In the genomic region with DNA sequence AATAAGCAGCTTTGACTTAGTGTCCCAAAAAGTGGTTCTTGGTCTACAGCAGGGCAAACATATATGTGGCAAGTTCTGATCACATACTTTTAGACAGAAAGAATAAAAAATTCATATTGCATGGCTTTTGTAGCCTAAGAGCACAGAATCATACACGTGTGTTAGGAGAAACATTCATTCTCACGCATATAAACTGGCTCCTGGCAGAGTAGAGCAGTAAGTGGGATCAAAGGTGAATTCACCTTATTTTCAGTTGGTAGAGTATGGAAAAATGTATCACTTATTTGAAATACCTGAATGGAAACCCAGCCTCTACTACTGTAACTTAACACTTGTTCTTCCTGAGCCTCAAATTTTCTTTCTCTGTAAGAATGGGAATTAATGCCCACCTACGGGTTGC, we compare ENCODE assay signal across 24 cellular contexts. TPM values are rescaled to one million over a fixed set of nuclear protein-coding genes. Genes with fewer than 3 reads are reported as not detected.
DNase-seq lines count a peak whose midpoint lies in the region; ATAC-seq and TF ChIP-seq lines count a peak whose summit lies in the region.
"Had no signal": no experiment of that assay in that cellular context is flagged by ENCODE, and none has a peak within 500 bp of the region (broad histone marks: within the 10 kb centered on the region; RNA-seq: fewer than 3 reads in every experiment).

No MANE protein-coding gene starts in this region.

- H3K4me1 ChIP-seq in GM23338 (ENCODE audit: insufficient read depth) (no peaks in the 10 kb centered on the region), transverse colon (peaks cover 0 to 10% (median 8%) of the 10 kb centered on the region in 4 donors)
- H3K4me1 ChIP-seq in CD8-positive, alpha-beta memory T cell (ENCODE audit: insufficient read depth, low read length): no peaks in the 10 kb centered on the region
- H3K4me1 ChIP-seq: A549; BLaER1 treated with 17β-estradiol and CSF1 and Interleukin-3, amounts not matched to agents 10 nM and 100 nM; Peyer's patch had no signal

- TF ChIP-seq CTCF in GM23338 (conservative IDR thresholded peaks at IDR 0.05; ENCODE audit: low read depth in 2 of 2) (no peak), transverse colon (IDR thresholded peaks at IDR 0.05) (no peak)

- no peaks in the 10 kb centered on the region for H4K20me1 ChIP-seq in GM23338 (replicated peaks; ENCODE audit: insufficient read depth)
- H4K20me1 ChIP-seq: BLaER1 treated with 17β-estradiol and CSF1 and Interleukin-3, amounts not matched to agents 10 nM and 100 nM had no signal

- POLR2A ChIA-PET in CD8-positive, alpha-beta memory T cell (lab: Charles Lee): no interaction called here

- no peak overlapping the region for H3K4me2 ChIP-seq in GM23338
- H3K4me2 ChIP-seq: A549; BLaER1 treated with 17β-estradiol and CSF1 and Interleukin-3, amounts not matched to agents 10 nM and 100 nM; KMS-11 had no signal

- DNase-seq in GM23338 (ENCODE audit: low spot score) (no peak), T-helper 17 cell (no peak), left colon (no peak), transverse colon (no peak), NCI-H187 treated with DMSO at 0.1 percent for 48 hours (lab: John Stamatoyannopoulos, UW) (no peak)
- no peak for DNase-seq in CD8-positive, alpha-beta memory T cell
- DNase-seq: AML-193; CD4-positive, alpha-beta T cell; COR-L47; DMS53; NCI-H1048; NCI-H1417 treated with DMSO at 0.1 percent for 48 hours; NCI-H187; NCI-H2171 treated with DMSO at 0.1 percent for 48 hours; NCI-H345; NCI-H510A treated with DMSO at 0.1 percent for 48 hours; Peyer's patch; SHP77 treated with DMSO at 0.1 percent for 48 hours had no signal

- H3K27me3 ChIP-seq in GM23338 (ENCODE audit: insufficient read depth) (no peaks in the 10 kb centered on the region), transverse colon (no peaks in the 10 kb centered on the region)
- H3K27me3 ChIP-seq in CD8-positive, alpha-beta memory T cell (ENCODE audit: insufficient read depth, low read length, poor library complexity, severe bottlenecking): no peaks in the 10 kb centered on the region
- H3K27me3 ChIP-seq: BLaER1 treated with 17β-estradiol and CSF1 and Interleukin-3, amounts not matched to agents 10 nM and 100 nM; Peyer's patch had no signal

- H3K36me3 ChIP-seq in GM23338 (ENCODE audit: insufficient read depth): no peaks in the 10 kb centered on the region
- no peaks in the 10 kb centered on the region for H3K36me3 ChIP-seq in transverse colon
- peaks cover 4% of the 10 kb centered on the region for H3K36me3 ChIP-seq in CD8-positive, alpha-beta memory T cell (ENCODE audit: insufficient read depth, low read length)

- CTCF ChIA-PET in CD8-positive, alpha-beta memory T cell (lab: Charles Lee): interaction anchor here (1.2 kb wide), 1 partner anchor 49 kb away, joined by 3 read pairs; no protein-coding TSS in a partner anchor

- H3K27ac Mint-ChIP-seq in GM23338 (no peak overlapping the region), T-helper 17 cell (peak overlapping the region; percentile 75)
- H3K27ac Mint-ChIP-seq in CD8-positive, alpha-beta memory T cell: no peak overlapping the region
- H3K27ac Mint-ChIP-seq: CD4-positive, alpha-beta T cell; IgD-negative memory B cell had no signal

- H3K4me3 ChIP-seq in GM23338 (no peak overlapping the region), transverse colon (no peak overlapping the region)
- H3K4me3 ChIP-seq in CD8-positive, alpha-beta memory T cell (ENCODE audit: low read length): no peak overlapping the region
- H3K4me3 ChIP-seq: A549; BLaER1 treated with 17β-estradiol and CSF1 and Interleukin-3, amounts not matched to agents 10 nM and 100 nM; Peyer's patch had no signal

- no peaks in the 10 kb centered on the region for H3K27me3 Mint-ChIP-seq in GM23338 (ENCODE audit: insufficient read depth, low read depth, poor library complexity)
- no peaks in the 10 kb centered on the region for H3K27me3 Mint-ChIP-seq in T-helper 17 cell
- H3K27me3 Mint-ChIP-seq in CD8-positive, alpha-beta memory T cell: peaks cover 2% of the 10 kb centered on the region in 2 donors
- H3K27me3 Mint-ChIP-seq: CD4-positive, alpha-beta T cell had no signal

- H3K36me3 Mint-ChIP-seq in GM23338 (ENCODE audit: low read depth) (no peaks in the 10 kb centered on the region), T-helper 17 cell (ENCODE audit: low read depth) (no peaks in the 10 kb centered on the region)
- peaks cover 0 to 28% (median 5%) of the 10 kb centered on the region in 3 donors for H3K36me3 Mint-ChIP-seq in CD8-positive, alpha-beta memory T cell

- no peak overlapping the region for H2AFZ ChIP-seq in GM23338

- no peak for TF ChIP-seq POLR2A in transverse colon (IDR thresholded peaks at IDR 0.05)

- H3F3A ChIP-seq in GM23338 (replicated peaks; ENCODE audit: low read depth): no peaks in the 10 kb centered on the region

- H3K9me3 ChIP-seq in T-helper 17 cell (ENCODE audit: control insufficient read depth, low read length, poor library complexity, severe bottlenecking): no peaks in the 10 kb centered on the region
- no peaks in the 10 kb centered on the region for H3K9me3 ChIP-seq in transverse colon
- no peaks in the 10 kb centered on the region for H3K9me3 ChIP-seq in CD8-positive, alpha-beta memory T cell (ENCODE audit: low read length)
- H3K9me3 ChIP-seq: A549; BLaER1 treated with 17β-estradiol and CSF1 and Interleukin-3, amounts not matched to agents 10 nM and 100 nM; Peyer's patch had no signal

- no peaks in the 10 kb centered on the region for H3K4me1 Mint-ChIP-seq in GM23338
- H3K4me1 Mint-ChIP-seq in T-helper 17 cell: peaks cover 10% of the 10 kb centered on the region
- H3K4me1 Mint-ChIP-seq in CD8-positive, alpha-beta memory T cell: peaks cover 0 to 4% (median 3%) of the 10 kb centered on the region in 3 donors

- in situ Hi-C loops in transverse colon (cut with MboI; ENCODE audit: low pct_ligation_motif_present in 1 of 4, low pct_unique_long_range_greater_than_20kb in 1 of 4, low sequenced_read_pairs in 3 of 4): no loop called here

- 0 out of 2 replicates have a peak overlapping the region, but pooled peaks have one; percentile 27 for H3K27ac ChIP-seq in GM23338 (ENCODE audit: low read depth)
- peak overlapping the region in 3 of 4 donors; percentile 22 to 47 (median 37) for H3K27ac ChIP-seq in transverse colon
- H3K27ac ChIP-seq in CD8-positive, alpha-beta memory T cell (ENCODE audit: low read depth, low read length): no peak overlapping the region
- H3K27ac ChIP-seq: A549; BLaER1 treated with 17β-estradiol and CSF1 and Interleukin-3, amounts not matched to agents 10 nM and 100 nM; HL-60; KMS-11 had no signal

- no peaks in the 10 kb centered on the region for H3K79me2 ChIP-seq in GM23338 (replicated peaks; ENCODE audit: insufficient read depth)

- 64 to 67% methylated on average over 2 to 3 of the region's 3 CpGs for WGBS in transverse colon (ENCODE audit: low coverage in 1 of 2), 2 donors

- no peak for TF ChIP-seq EP300 in transverse colon (IDR thresholded peaks at IDR 0.05; ENCODE audit: low read depth)

- H3K4me3 Mint-ChIP-seq in GM23338 (no peak overlapping the region), T-helper 17 cell (no peak overlapping the region)
- no peak overlapping the region for H3K4me3 Mint-ChIP-seq in CD8-positive, alpha-beta memory T cell
- H3K4me3 Mint-ChIP-seq: CD4-positive, alpha-beta T cell; IgD-negative memory B cell had no signal

- ATAC-seq in GM23338 (no peak), T-helper 17 cell (no peak), left colon (peak; percentile 88), HG03571 (IDR thresholded peaks at IDR 0.05; ENCODE audit: unreplicated experiment) (no peak)

- intact Hi-C loops in left colon (cut with DNase I, micrococcal nuclease) (no loop called here), transverse colon (cut with DNase I; ENCODE audit: low total_unique reads) (no loop called here)

- H3K9me2 ChIP-seq in GM23338 (ENCODE audit: insufficient read depth): no peaks in the 10 kb centered on the region

- no peaks in the 10 kb centered on the region for H3K9me3 Mint-ChIP-seq in GM23338
- H3K9me3 Mint-ChIP-seq in CD8-positive, alpha-beta memory T cell: no peaks in the 10 kb centered on the region
- H3K9me3 Mint-ChIP-seq: CD4-positive, alpha-beta T cell; IgD-negative memory B cell had no signal

TF ChIP-seq in GM23338, 12 proteins besides CTCF, POLR2A, EP300 and RAD21 (continues in another document):
- no peak for TF ChIP-seq STAT1 (IDR thresholded peaks at IDR 0.05; ENCODE audit: unreplicated experiment)
- no peak for TF ChIP-seq NANOG (IDR thresholded peaks at IDR 0.05; ENCODE audit: borderline replicate concordance)
- TF ChIP-seq CREB1 (CRISPR knock-in tag; IDR thresholded peaks at IDR 0.05; ENCODE audit: low read depth): no peak
- TF ChIP-seq JUNB (IDR thresholded peaks at IDR 0.05; ENCODE audit: unreplicated experiment): no peak

RNA-seq across cellular contexts. Expression of a gene that starts 34.8 kb away (rescaled TPM):
- 5.9 and 10.1 TPM in 2 replicates for total RNA-seq in GM23338 (2014; rRNA removed; shearing (Covaris generic))
- 3.9 and 4.1 TPM in 2 replicates for polyA plus RNA-seq in GM23338 (2016; fragmentation: Nextera tagmentation; extraction: Ambion mirVana)
- total RNA-seq in T-helper 17 cell (10 to 100 TPM; 29.1 to 38.2 TPM), left colon (1 to 10 TPM; 7.6 to 9.2 TPM), transverse colon (10 to 100 TPM in 2 of 4 donors, 1 to 10 TPM in 2; 2.6 to 35.9 (median 11.4) TPM)
- 10 to 100 TPM; 26.7 to 30.5 TPM for total RNA-seq in CD8-positive, alpha-beta memory T cell
- polyA plus RNA-seq in CD8-positive, alpha-beta memory T cell: 4.9 TPM

RNA-seq across cellular contexts. Expression of a gene that starts 35.0 kb away (rescaled TPM):
- 0.85 and 1.0 TPM in 2 replicates for total RNA-seq in GM23338 (2014; rRNA removed; shearing (Covaris generic))
- polyA plus RNA-seq in GM23338 (2016; fragmentation: Nextera tagmentation; extraction: Ambion mirVana): 2.7 and 3.7 TPM in 2 replicates
- total RNA-seq in T-helper 17 cell (1 to 10 TPM; 4.1 to 6.6 TPM), left colon (1 to 10 TPM; 2.0 to 2.2 TPM), transverse colon (1 to 10 TPM in 1 of 4 donors, under 1 TPM in 1, not detected in 2; 0.27 to 1.3 TPM)
- 1 to 10 TPM; 3.2 to 4.6 TPM for total RNA-seq in CD8-positive, alpha-beta memory T cell
- polyA plus RNA-seq in CD8-positive, alpha-beta memory T cell: 2.5 TPM

RNA-seq across cellular contexts. Expression of a gene that starts 45.1 kb away (rescaled TPM):
- 24.7 and 36.2 TPM in 2 replicates for total RNA-seq in GM23338 (2014; rRNA removed; shearing (Covaris generic))
- polyA plus RNA-seq in GM23338 (2016; fragmentation: Nextera tagmentation; extraction: Ambion mirVana): 19.6 and 20.7 TPM in 2 replicates
- total RNA-seq in T-helper 17 cell: 10 to 100 TPM; 40.2 to 46.3 TPM
- total RNA-seq in left colon: 100 to 1,000 TPM; 101 to 103 TPM
- total RNA-seq in transverse colon: 100 to 1,000 TPM in 2 of 4 donors, 10 to 100 TPM in 2; 67.5 to 251 (median 97.7) TPM
- 10 to 100 TPM; 47.6 to 49.2 TPM for total RNA-seq in CD8-positive, alpha-beta memory T cell
- polyA plus RNA-seq in CD8-positive, alpha-beta memory T cell: 7.6 TPM
